In genomic region chr12:49900371-49900770, GRCh38 we compare ENCODE assay signal across 16 cellular contexts. TPM values are rescaled to one million over a fixed set of nuclear protein-coding genes. Genes with fewer than 3 reads are reported as not detected.
DNase-seq lines count a peak whose midpoint lies in the region; ATAC-seq and TF ChIP-seq lines count a peak whose summit lies in the region.
"Had no signal": no experiment of that assay in that cellular context is flagged by ENCODE, and none has a peak within 500 bp of the region (broad histone marks: within the 10 kb centered on the region; RNA-seq: fewer than 3 reads in every experiment).

No MANE protein-coding gene starts in this region.

- H3K36me3 Mint-ChIP-seq in chondrocyte (ENCODE audit: low read depth), result no peaks in the 10 kb centered on the region
- no peaks in the 10 kb centered on the region for H3K36me3 Mint-ChIP-seq in neural progenitor cell
- peaks cover under 1% of the 10 kb centered on the region for H3K36me3 Mint-ChIP-seq in stimulated activated effector memory CD8-positive, alpha-beta T cell treated with anti-CD3 and anti-CD28 coated beads, Interleukin-12 subunit alpha, Interleukin-12 subunit beta, amount 100 ng/mL, for 72 hours
- no peaks in the 10 kb centered on the region for H3K36me3 Mint-ChIP-seq in CD8-positive, alpha-beta memory T cell
- H3K36me3 Mint-ChIP-seq in Calu3 (ENCODE audit: insufficient read depth, unreplicated experiment), result no peaks in the 10 kb centered on the region
- H3K36me3 Mint-ChIP-seq: CD8-positive, alpha-beta T cell had no signal

- H3K4me3 ChIP-seq in BLaER1, result no peak overlapping the region
- no peak overlapping the region for H3K4me3 ChIP-seq in neural progenitor cell
- no peak overlapping the region for H3K4me3 ChIP-seq in CD8-positive, alpha-beta memory T cell (ENCODE audit: low read length)
- H3K4me3 ChIP-seq: BLaER1 treated with 17β-estradiol and CSF1 and Interleukin-3, amounts not matched to agents 10 nM and 100 nM; GM23248; HAP-1 had no signal

- H4K20me1 ChIP-seq in BLaER1 (no peaks in the 10 kb centered on the region), neural progenitor cell (ENCODE audit: low read depth) (no peaks in the 10 kb centered on the region)

- CTCF ChIA-PET in CD8-positive, alpha-beta memory T cell (lab: Charles Lee), result interaction anchor here (1.6 to 2.1 kb wide), 2 partner anchors 45 to 67 kb away, joined by 4 to 6 read pairs; no protein-coding TSS in a partner anchor
- CTCF ChIA-PET in Calu3 (lab: Charles Lee), result no interaction called here

- H3K27me3 Mint-ChIP-seq in chondrocyte (ENCODE audit: low read depth) (peaks cover 9% of the 10 kb centered on the region), neural progenitor cell (ENCODE audit: insufficient read depth, low read depth) (peaks cover 5% of the 10 kb centered on the region), Calu3 (ENCODE audit: unreplicated experiment) (peaks cover 26% of the 10 kb centered on the region)
- H3K27me3 Mint-ChIP-seq in CD8-positive, alpha-beta memory T cell, result peaks cover 7 to 22% of the 10 kb centered on the region in 2 donors

- no peaks in the 10 kb centered on the region for H3K36me3 ChIP-seq in BLaER1
- H3K36me3 ChIP-seq in neural progenitor cell, result no peaks in the 10 kb centered on the region
- no peaks in the 10 kb centered on the region for H3K36me3 ChIP-seq in CD8-positive, alpha-beta memory T cell (ENCODE audit: insufficient read depth, low read length)
- H3K36me3 ChIP-seq: BLaER1 treated with 17β-estradiol and CSF1 and Interleukin-3, amounts not matched to agents 10 nM and 100 nM; HAP-1 had no signal

- H3F3A ChIP-seq in neural progenitor cell (ENCODE audit: low read depth), result peaks cover 15% of the 10 kb centered on the region

- H3K27me3 ChIP-seq in BLaER1 (no peaks in the 10 kb centered on the region), neural progenitor cell (peaks cover 22% of the 10 kb centered on the region)
- H3K27me3 ChIP-seq in CD8-positive, alpha-beta memory T cell (ENCODE audit: insufficient read depth, low read length, poor library complexity, severe bottlenecking), result no peaks in the 10 kb centered on the region

- intact Hi-C loops in Calu3 (cut with micrococcal nuclease; ENCODE audit: unreplicated experiment), result no loop called here

- H3K4me1 Mint-ChIP-seq in chondrocyte (ENCODE audit: low read depth), result peaks cover 8% of the 10 kb centered on the region
- peaks cover 22% of the 10 kb centered on the region for H3K4me1 Mint-ChIP-seq in neural progenitor cell
- H3K4me1 Mint-ChIP-seq in stimulated activated effector memory CD8-positive, alpha-beta T cell treated with anti-CD3 and anti-CD28 coated beads, Interleukin-12 subunit alpha, Interleukin-12 subunit beta, amount 100 ng/mL, for 72 hours, result peaks cover 15% of the 10 kb centered on the region
- peaks cover 8 to 16% (median 9%) of the 10 kb centered on the region in 3 donors for H3K4me1 Mint-ChIP-seq in CD8-positive, alpha-beta memory T cell
- peaks cover 6% of the 10 kb centered on the region for H3K4me1 Mint-ChIP-seq in Calu3 (ENCODE audit: low read depth, unreplicated experiment)

- no peaks in the 10 kb centered on the region for H3K9me3 Mint-ChIP-seq in chondrocyte (ENCODE audit: low read depth)
- no peaks in the 10 kb centered on the region for H3K9me3 Mint-ChIP-seq in neural progenitor cell
- no peaks in the 10 kb centered on the region for H3K9me3 Mint-ChIP-seq in stimulated activated effector memory CD8-positive, alpha-beta T cell treated with anti-CD3 and anti-CD28 coated beads, Interleukin-12 subunit alpha, Interleukin-12 subunit beta, amount 100 ng/mL, for 72 hours
- H3K9me3 Mint-ChIP-seq in CD8-positive, alpha-beta memory T cell, result no peaks in the 10 kb centered on the region
- no peaks in the 10 kb centered on the region for H3K9me3 Mint-ChIP-seq in Calu3 (ENCODE audit: low read depth, unreplicated experiment)
- H3K9me3 Mint-ChIP-seq: CD8-positive, alpha-beta T cell had no signal

- TF ChIP-seq CTCF in chondrocyte (IDR thresholded peaks at IDR 0.05), result no peak
- no peak for TF ChIP-seq CTCF in neural progenitor cell (IDR thresholded peaks at IDR 0.05)
- no peak for TF ChIP-seq CTCF in Calu3 (IDR thresholded peaks at IDR 0.05; ENCODE audit: unreplicated experiment)

- no peak for ATAC-seq in stimulated activated effector memory CD8-positive, alpha-beta T cell treated with anti-CD3 and anti-CD28 coated beads, Interleukin-12 subunit alpha, Interleukin-12 subunit beta, amount 100 ng/mL, for 72 hours
- ATAC-seq: CD8-positive, alpha-beta T cell had no signal

- H3K79me2 ChIP-seq in neural progenitor cell (ENCODE audit: low read depth), result no peaks in the 10 kb centered on the region

- H3K4me3 Mint-ChIP-seq in chondrocyte (ENCODE audit: unreplicated experiment) (no peak overlapping the region), neural progenitor cell (no peak overlapping the region), Calu3 (ENCODE audit: low read depth, unreplicated experiment) (no peak overlapping the region)
- no peak overlapping the region for H3K4me3 Mint-ChIP-seq in stimulated activated effector memory CD8-positive, alpha-beta T cell treated with anti-CD3 and anti-CD28 coated beads, Interleukin-12 subunit alpha, Interleukin-12 subunit beta, amount 100 ng/mL, for 72 hours
- no peak overlapping the region for H3K4me3 Mint-ChIP-seq in CD8-positive, alpha-beta memory T cell
- H3K4me3 Mint-ChIP-seq: CD8-positive, alpha-beta T cell had no signal

- POLR2A ChIA-PET in CD8-positive, alpha-beta memory T cell (lab: Charles Lee), result no interaction called here

- no peak overlapping the region for H2AFZ ChIP-seq in neural progenitor cell (replicated peaks)
- H2AFZ ChIP-seq: GM23248 had no signal

- no TSS peak for BruUV-seq in Calu3 (replicated peaks; lab: Mats Ljungman, UMichigan)

- peaks cover 74% of the 10 kb centered on the region for H3K4me1 ChIP-seq in BLaER1
- peaks cover 14% of the 10 kb centered on the region for H3K4me1 ChIP-seq in neural progenitor cell
- no peaks in the 10 kb centered on the region for H3K4me1 ChIP-seq in CD8-positive, alpha-beta memory T cell (ENCODE audit: insufficient read depth, low read length)

- H3K4me2 ChIP-seq in BLaER1 (0 out of 2 replicates have a peak overlapping the region, but pooled peaks have one; percentile 52), neural progenitor cell (no peak overlapping the region)

- H3K9me3 ChIP-seq in BLaER1, result no peaks in the 10 kb centered on the region
- no peaks in the 10 kb centered on the region for H3K9me3 ChIP-seq in neural progenitor cell (ENCODE audit: low read depth)
- H3K9me3 ChIP-seq in CD8-positive, alpha-beta memory T cell (ENCODE audit: low read length), result no peaks in the 10 kb centered on the region
- H3K9me3 ChIP-seq: BLaER1 treated with 17β-estradiol and CSF1 and Interleukin-3, amounts not matched to agents 10 nM and 100 nM; HAP-1 had no signal

- DNase-seq in chondrocyte (ENCODE audit: low spot score) (peak; percentile 58), neural progenitor cell (ENCODE audit: low spot score) (no peak), Calu3 (no peak), NCI-H2196 treated with DMSO at 0.1 percent for 48 hours (lab: John Stamatoyannopoulos, UW; ENCODE audit: unreplicated experiment) (no peak)
- no peak for DNase-seq in stimulated activated effector memory CD8-positive, alpha-beta T cell treated with anti-CD3 and anti-CD28 coated beads, Interleukin-12 subunit alpha, Interleukin-12 subunit beta, amount 100 ng/mL, for 72 hours (ENCODE audit: low spot score in 2 of 2)
- DNase-seq in CD8-positive, alpha-beta memory T cell, result no peak
- DNase-seq: 8988T; CD8-positive, alpha-beta T cell; COR-L47; GM23248 had no signal

- H3K9ac ChIP-seq in BLaER1, result no peak overlapping the region
- no peak overlapping the region for H3K9ac ChIP-seq in neural progenitor cell
- H3K9ac ChIP-seq: BLaER1 treated with 17β-estradiol and CSF1 and Interleukin-3, amounts not matched to agents 10 nM and 100 nM; GM23248 had no signal

- H3K27ac ChIP-seq in BLaER1 (no peak overlapping the region), neural progenitor cell (no peak overlapping the region)
- H3K27ac ChIP-seq in CD8-positive, alpha-beta memory T cell (ENCODE audit: low read depth, low read length), result no peak overlapping the region
- H3K27ac ChIP-seq: BLaER1 treated with 17β-estradiol and CSF1 and Interleukin-3, amounts not matched to agents 10 nM and 100 nM; GM23248 had no signal

- H3K27ac Mint-ChIP-seq in chondrocyte (ENCODE audit: unreplicated experiment) (no peak overlapping the region), neural progenitor cell (peak overlapping the region; percentile 13), Calu3 (ENCODE audit: unreplicated experiment) (no peak overlapping the region)
- H3K27ac Mint-ChIP-seq in stimulated activated effector memory CD8-positive, alpha-beta T cell treated with anti-CD3 and anti-CD28 coated beads, Interleukin-12 subunit alpha, Interleukin-12 subunit beta, amount 100 ng/mL, for 72 hours, result peak overlapping the region; percentile 41
- H3K27ac Mint-ChIP-seq in CD8-positive, alpha-beta memory T cell, result no peak overlapping the region
- H3K27ac Mint-ChIP-seq: CD8-positive, alpha-beta T cell had no signal

RNA-seq across cellular contexts. Expression of gene FAIM2, which starts 3.3 kb away (rescaled TPM):
- 0.47 to 1.3 TPM (median 0.74 TPM) in 3 replicates for total RNA-seq in chondrocyte
- total RNA-seq in neural progenitor cell (ENCODE audit: low replicate concordance), result 0.39 and 1.2 TPM in 2 replicates
- total RNA-seq in CD8-positive, alpha-beta memory T cell, result under 1 TPM; 0.39 to 0.44 TPM
- 0.72 TPM for polyA plus RNA-seq in CD8-positive, alpha-beta memory T cell
- not detected in 2 replicates for total RNA-seq in Calu3 (2022)
- total RNA-seq: A673; CD8-positive, alpha-beta T cell had no signal

RNA-seq across cellular contexts. Expression of gene AQP2, which starts 50.2 kb away (rescaled TPM):
- total RNA-seq in chondrocyte (not detected in 3 replicates), neural progenitor cell (ENCODE audit: low replicate concordance) (not detected in 2 replicates), Calu3 (2022) (not detected in 2 replicates)
- total RNA-seq in CD8-positive, alpha-beta memory T cell, result not detected
- not detected for polyA plus RNA-seq in CD8-positive, alpha-beta memory T cell
- total RNA-seq: A673; CD8-positive, alpha-beta T cell; GM23248; H4 had no signal
- polyA plus RNA-seq: AG04450, GM23248 had no signal

RNA-seq across cellular contexts. Expression of gene BCDIN3D, which starts 57.5 kb away (rescaled TPM):
- total RNA-seq in chondrocyte (3.1 to 3.3 TPM (median 3.3 TPM) in 3 replicates), neural progenitor cell (ENCODE audit: low replicate concordance) (3.8 and 5.3 TPM in 2 replicates), Calu3 (2022) (4.0 and 4.7 TPM in 2 replicates)
- total RNA-seq in CD8-positive, alpha-beta memory T cell, result 1 to 10 TPM; 6.5 to 7.6 TPM
- polyA plus RNA-seq in CD8-positive, alpha-beta memory T cell, result 6.4 TPM

Comparison
In these comparisons a context has a peak if more than half of its experiments do, and no peak if none do; other contexts are left out.
1. H3K27ac Mint-ChIP-seq: peak in neural progenitor cell (single experiment) and stimulated activated effector memory CD8-positive, alpha-beta T cell treated with anti-CD3 and anti-CD28 coated beads, Interleukin-12 subunit alpha, Interleukin-12 subunit beta, amount 100 ng/mL, for 72 hours (single experiment); none in chondrocyte (single experiment), CD8-positive, alpha-beta memory T cell (0 of 8) and Calu3 (single experiment).